35 cellular contexts compared by ENCODE assay signal in the genomic region with DNA sequence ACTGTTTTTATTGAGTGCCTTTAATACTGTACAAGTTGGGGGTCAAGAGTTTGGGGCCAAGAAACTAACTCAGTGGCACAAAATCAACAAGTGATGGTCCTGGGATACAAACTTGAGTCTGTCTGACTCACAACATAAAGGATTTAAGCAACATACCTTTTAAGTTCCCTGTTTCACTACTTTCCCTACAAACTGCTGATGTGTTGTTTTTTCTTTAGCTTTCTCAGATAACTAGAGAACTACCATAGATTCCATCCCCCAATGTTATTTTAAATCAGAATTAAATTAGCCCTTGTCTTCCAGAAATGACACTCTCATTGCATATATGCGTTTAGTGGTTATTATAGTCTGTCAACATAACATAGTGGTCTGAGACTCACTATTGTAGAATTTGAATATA.
"Had no signal": no experiment of that assay in that cellular context is flagged by ENCODE, and none has a peak within 500 bp of the region (broad histone marks: within the 10 kb centered on the region; RNA-seq: fewer than 3 reads in every experiment).

No MANE protein-coding gene starts in this region.

- DNase-seq: activated B cell treated with CpG ODN at 0.5 μM for 24 hours; activated CD4-positive, alpha-beta memory T cell treated with anti-CD3 and anti-CD28 coated beads for 36 hours; activated CD4-positive, alpha-beta T cell treated with anti-CD3 and anti-CD28 coated beads for 4 hours; activated CD4-positive, alpha-beta T cell treated with anti-CD3 and anti-CD28 coated beads, Interleukin-2, amount 10 ng/mL, durations not matched to agents 24 days and 14 days; activated CD4-positive, alpha-beta T cell treated with anti-CD3 and anti-CD28 coated beads, Interleukin-2, amount 50 U/mL, for 1 hour; activated CD4-positive, alpha-beta T cell treated with anti-CD3 and anti-CD28 coated beads, Interleukin-2, amount 50 U/mL, for 4 hours; activated CD4-positive, CD25-positive, alpha-beta regulatory T cell treated with anti-CD3 and anti-CD28 coated beads, Interleukin-2, amount 50 U/mL, for 72 hours; activated CD8-positive, alpha-beta memory T cell treated with anti-CD3 and anti-CD28 coated beads, Interleukin-2, amount 50 U/mL, for 4 hours; activated CD8-positive, alpha-beta T cell treated with anti-CD3 and anti-CD28 coated beads for 36 hours; activated effector memory CD4-positive, alpha-beta T cell treated with anti-CD3 and anti-CD28 coated beads, Interleukin-2, amount 50 U/mL, for 16 hours; activated gamma-delta T cell treated with Interleukin-2 at 50 U/mL for 16 hours; activated naive CD4-positive, alpha-beta T cell; activated naive CD4-positive, alpha-beta T cell treated with anti-CD3 and anti-CD28 coated beads for 36 hours; activated naive CD4-positive, alpha-beta T cell treated with anti-CD3 and anti-CD28 coated beads, Interleukin-2, amount 50 U/mL, for 16 hours; activated naive CD8-positive, alpha-beta T cell treated with anti-CD3 and anti-CD28 coated beads for 36 hours; activated T-cell treated with anti-CD3 and anti-CD28 coated beads for 4 hours; activated T-cell treated with anti-CD3 and anti-CD28 coated beads, Interleukin-2, amount 50 U/mL, for 1 hour; activated T-cell treated with anti-CD3 and anti-CD28 coated beads, Interleukin-2, amount 50 U/mL, for 4 hours; activated T-cell treated with anti-CD3 and anti-CD28 coated beads, Interleukin-2, amount 50 U/mL, for 72 hours; adrenal gland; amniotic stem cell; aorta; body of pancreas; brain microvascular endothelial cell; caudate nucleus; cerebellar nuclear complex; T-helper 2 cell; T-helper 9 cell had no signal

- ATAC-seq: activated CD8-positive, alpha-beta T cell treated with anti-CD3 and anti-CD28 coated beads for 36 hours; activated naive CD4-positive, alpha-beta T cell treated with anti-CD3 and anti-CD28 coated beads, Interleukin-2, amount 50 U/mL, for 72 hours; activated T-cell treated with anti-CD3 and anti-CD28 coated beads, Interleukin-2, amount 50 U/mL, for 4 hours; activated T-cell treated with anti-CD3 and anti-CD28 coated beads, Interleukin-2, amount 50 U/mL, for 72 hours; activated T-helper 17 cell treated with anti-CD3 and anti-CD28 coated beads, Interleukin-2, amount 50 U/mL, for 72 hours; body of pancreas had no signal

- H3K9me3 ChIP-seq: body of pancreas, breast epithelium had no signal

- H3K36me3 ChIP-seq: adrenal gland, brain microvascular endothelial cell, breast epithelium, cardiac muscle cell had no signal

- H3K4me1 ChIP-seq: adrenal gland, body of pancreas, breast epithelium had no signal

- FAIRE-seq: astrocyte, TTC549 had no signal

- H3K27me3 ChIP-seq: body of pancreas, brain microvascular endothelial cell, breast epithelium had no signal

- H3K27ac ChIP-seq: adrenal gland, body of pancreas, brain microvascular endothelial cell, breast epithelium, cardiac muscle cell, VCaP had no signal

- H3K4me3 ChIP-seq: adrenal gland, body of pancreas, breast epithelium, cardiac muscle cell had no signal
